In genomic region chr6:32971245-32971580, GRCh38 we compare ENCODE assay signal across 1 cellular context.
TF ChIP-seq lines count a peak whose summit lies in the region.

No MANE protein-coding gene starts in this region.

TF ChIP-seq in HepG2, 621 proteins besides CTCF, POLR2A, EP300 and RAD21 (continued from another document and continues in another):
- no peak for TF ChIP-seq CSRNP2 (CRISPR knock-in tag; conservative IDR thresholded peaks at IDR 0.05; ENCODE audit: low read depth)
- TF ChIP-seq ZBTB40 (IDR thresholded peaks at IDR 0.05) = no peak
- TF ChIP-seq ZBTB40 (CRISPR knock-in tag; IDR thresholded peaks at IDR 0.05) = peak; percentile 13; the same call in 1 of the 2 replicates
- TF ChIP-seq ZNF766 (CRISPR knock-in tag; IDR thresholded peaks at IDR 0.05; ENCODE audit: borderline replicate concordance) = 0 out of 2 replicates have a peak, but pooled peaks have one; percentile 11
- no peak for TF ChIP-seq CC2D1A (CRISPR knock-in tag; IDR thresholded peaks at IDR 0.05)
- TF ChIP-seq ZHX2 (IDR thresholded peaks at IDR 0.05; ENCODE audit: low read depth) = no peak
- TF ChIP-seq ZHX2 (CRISPR knock-in tag; IDR thresholded peaks at IDR 0.05; ENCODE audit: borderline replicate concordance) = peak; percentile 2; the same call in 1 of the 2 replicates
- TF ChIP-seq PAX8 (CRISPR knock-in tag; IDR thresholded peaks at IDR 0.05; ENCODE audit: borderline replicate concordance) = 0 out of 2 replicates have a peak, but pooled peaks have one; percentile 51
- no peak for TF ChIP-seq TRIM24 (CRISPR knock-in tag; IDR thresholded peaks at IDR 0.05)
- TF ChIP-seq PITX1 (CRISPR knock-in tag; IDR thresholded peaks at IDR 0.05) = 0 out of 2 replicates have a peak, but pooled peaks have one; percentile 45
- TF ChIP-seq ZNF12 (CRISPR knock-in tag; IDR thresholded peaks at IDR 0.05) = 0 out of 2 replicates have a peak, but pooled peaks have one; percentile 38
- peak; percentile 20; the same call in 1 of the 2 replicates for TF ChIP-seq ATF3 (CRISPR knock-in tag; IDR thresholded peaks at IDR 0.05)
- no peak; the same call in 1 of the 2 replicates for TF ChIP-seq BRD4 (CRISPR knock-in tag; IDR thresholded peaks at IDR 0.05)
- TF ChIP-seq HDAC1 (CRISPR knock-in tag; IDR thresholded peaks at IDR 0.05) = peak; percentile 62; the same call in 1 of the 2 replicates
- peak; percentile 42; the same call in 1 of the 2 replicates for TF ChIP-seq DPF2 (CRISPR knock-in tag; IDR thresholded peaks at IDR 0.05; ENCODE audit: borderline replicate concordance, low read depth)
- TF ChIP-seq SP4 (CRISPR knock-in tag; IDR thresholded peaks at IDR 0.05) = no peak; the same call in 1 of the 2 replicates
- no peak for TF ChIP-seq ZNF451 (CRISPR knock-in tag; IDR thresholded peaks at IDR 0.05)
- no peak for TF ChIP-seq ZNF713 (CRISPR knock-in tag; IDR thresholded peaks at IDR 0.05)
- TF ChIP-seq RFX1 (IDR thresholded peaks at IDR 0.05) = no peak
- no peak for TF ChIP-seq TCF7 (IDR thresholded peaks at IDR 0.05; ENCODE audit: low read depth)
- TF ChIP-seq ZEB1 (IDR thresholded peaks at IDR 0.05; ENCODE audit: insufficient replicate concordance, low read depth) = no peak
- TF ChIP-seq ZNF878 (CRISPR knock-in tag; IDR thresholded peaks at IDR 0.05) = peak; percentile 3; the same call in 1 of the 2 replicates
- 0 out of 2 replicates have a peak, but pooled peaks have one; percentile 15 for TF ChIP-seq ZNF589 (CRISPR knock-in tag; conservative IDR thresholded peaks at IDR 0.05)
- TF ChIP-seq ZBTB3 (CRISPR knock-in tag; IDR thresholded peaks at IDR 0.05; ENCODE audit: borderline replicate concordance, low read depth) = 0 out of 2 replicates have a peak, but pooled peaks have one; percentile 57
- peak; percentile 61; the same call in 1 of the 2 replicates for TF ChIP-seq ZNF101 (CRISPR knock-in tag; IDR thresholded peaks at IDR 0.05; ENCODE audit: borderline replicate concordance, low read depth)
- TF ChIP-seq REL (CRISPR knock-in tag; conservative IDR thresholded peaks at IDR 0.05) = no peak
- TF ChIP-seq DRAP1 (CRISPR knock-in tag; IDR thresholded peaks at IDR 0.05) = no peak
- TF ChIP-seq ERF (CRISPR knock-in tag; IDR thresholded peaks at IDR 0.05) = no peak
- no peak for TF ChIP-seq TMF1 (CRISPR knock-in tag; IDR thresholded peaks at IDR 0.05; ENCODE audit: low read depth)
- peak; percentile 13; the same call in 1 of the 2 replicates for TF ChIP-seq ZGPAT (CRISPR knock-in tag; IDR thresholded peaks at IDR 0.05)
- TF ChIP-seq GTF3A (CRISPR knock-in tag; conservative IDR thresholded peaks at IDR 0.05) = 0 out of 2 replicates have a peak, but pooled peaks have one; percentile 15
- TF ChIP-seq KAT7 (CRISPR knock-in tag; IDR thresholded peaks at IDR 0.05; ENCODE audit: borderline replicate concordance) = no peak
- TF ChIP-seq SATB2 (CRISPR knock-in tag; IDR thresholded peaks at IDR 0.05) = no peak
- no peak for TF ChIP-seq RBM39 (IDR thresholded peaks at IDR 0.05; ENCODE audit: low read depth, low read length, poor library complexity, severe bottlenecking)
- peak; percentile 58; the same call in 1 of the 2 replicates for TF ChIP-seq THAP8 (CRISPR knock-in tag; IDR thresholded peaks at IDR 0.05; ENCODE audit: borderline replicate concordance)
- 0 out of 2 replicates have a peak, but pooled peaks have one; percentile 16 for TF ChIP-seq ZNF329 (CRISPR knock-in tag; IDR thresholded peaks at IDR 0.05; ENCODE audit: low read depth)
- no peak for TF ChIP-seq E2F1 (CRISPR knock-in tag; IDR thresholded peaks at IDR 0.05)
- no peak for TF ChIP-seq JUNB (CRISPR knock-in tag; IDR thresholded peaks at IDR 0.05; ENCODE audit: borderline replicate concordance)
- no peak for TF ChIP-seq ZNF207 (IDR thresholded peaks at IDR 0.05; ENCODE audit: borderline replicate concordance)
